ENCODE assay signal across 34 cellular contexts in genomic region chr19:29390742-29391141, GRCh38.
"Had no signal": no experiment of that assay in that cellular context is flagged by ENCODE, and none has a peak within 500 bp of the region (broad histone marks: within the 10 kb centered on the region; RNA-seq: fewer than 3 reads in every experiment).

No MANE protein-coding gene starts in this region.

- H3K27me3 ChIP-seq: MG63 had no signal

- H3K4me2 ChIP-seq: KMS-11 had no signal

- H3K36me3 ChIP-seq: MG63 had no signal

- H3K4me3 ChIP-seq: MG63 had no signal

- H3K9me3 ChIP-seq: MG63 had no signal

- H3K27ac ChIP-seq: KMS-11 had no signal

- H3K9ac ChIP-seq: KMS-11 had no signal

- DNase-seq: Karpas-422, Kasumi-1, MG63, MM.1S, MV-4-11, NCI-H1048, NCI-H1092, NCI-H1092 treated with DMSO at 0.1 percent for 48 hours, NCI-H1105, NCI-H1105 treated with DMSO at 0.1 percent for 48 hours, NCI-H1417, NCI-H1417 treated with DMSO at 0.1 percent for 48 hours, NCI-H1436, NCI-H1436 treated with DMSO at 0.1 percent for 48 hours, NCI-H146, NCI-H1694, NCI-H1694 treated with DMSO at 0.1 percent for 48 hours, NCI-H187, NCI-H187 treated with DMSO at 0.1 percent for 48 hours, NCI-H1930, NCI-H2029, NCI-H2029 treated with DMSO at 0.1 percent for 48 hours, NCI-H2081, NCI-H2081 treated with DMSO at 0.1 percent for 48 hours, NCI-H2107, NCI-H2171, NCI-H2171 treated with DMSO at 0.1 percent for 48 hours, NCI-H2227 treated with DMSO at 0.1 percent for 48 hours, NCI-H226, NCI-H345, NCI-H446, NCI-H446 treated with DMSO at 0.1 percent for 48 hours, NCI-H510A had no signal
